In the genomic region with DNA sequence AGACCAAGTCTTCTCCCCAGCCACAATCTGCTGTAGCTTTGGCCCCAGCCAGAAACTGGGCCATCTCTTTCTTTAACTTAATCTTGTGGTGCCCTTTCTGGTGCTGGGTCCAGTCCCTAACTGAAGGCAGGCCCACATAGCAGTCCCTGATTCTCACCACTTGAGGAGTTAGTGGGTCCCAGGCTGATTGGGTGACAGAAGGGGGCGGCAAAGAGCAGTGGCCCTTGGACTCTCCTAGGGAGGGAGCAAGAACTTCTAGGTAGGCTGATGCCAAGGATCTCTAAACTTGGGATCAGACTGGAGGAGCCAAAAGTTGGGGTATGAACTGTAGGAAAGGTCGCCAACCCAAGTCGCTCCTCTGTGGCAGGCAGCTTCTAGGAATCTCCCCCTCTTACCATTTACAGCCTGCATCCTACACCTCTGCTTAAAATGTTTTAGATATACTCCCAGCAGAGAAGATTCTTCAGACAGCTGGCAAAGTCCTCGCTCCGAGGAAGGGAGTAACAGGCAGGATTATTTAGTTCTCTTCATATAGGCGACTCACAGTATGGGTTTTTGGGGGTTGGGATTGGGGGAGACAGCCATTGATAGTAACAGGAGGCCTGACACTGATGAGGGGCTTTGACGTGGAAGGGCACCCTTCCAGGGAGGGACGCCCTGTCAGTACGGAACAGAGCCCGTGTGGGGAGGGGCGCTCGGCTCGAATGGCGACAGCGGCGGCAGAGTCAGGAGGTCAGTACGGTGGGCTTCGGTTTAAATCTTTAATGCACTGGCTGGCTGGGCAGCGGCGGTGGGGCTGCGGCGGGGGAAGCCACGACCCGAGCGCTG, we compare ENCODE assay signal across 8 cellular contexts. TPM values are rescaled to one million over a fixed set of nuclear protein-coding genes. Genes with fewer than 3 reads are reported as not detected.
A peak's percentile ranks its signal among the peaks of the same experiment; 100 is the strongest.
DNase-seq lines count a peak whose midpoint lies in the region; ATAC-seq, FAIRE-seq and TF ChIP-seq lines count a peak whose summit lies in the region.

No MANE protein-coding gene starts in this region.

- POLR2A ChIA-PET in activated CD4-positive, alpha-beta memory T cell treated with anti-CD3 and anti-CD28 coated beads for 36 hours (lab: Charles Lee), result interaction anchor here (0.5 to 1.7 kb wide), 4 partner anchors 9 to 27 kb away, joined by 3 to 5 read pairs (median 3); a partner anchor contains a TSS
- POLR2A ChIA-PET in H1 (lab: Charles Lee; ENCODE audit: partially characterized antibody), result interaction anchor here (0.8 to 7.7 kb wide), 5 partner anchors 9 to 30 kb away, joined by 4 to 92 read pairs (median 8); a partner anchor contains a TSS

- H3K23ac ChIP-seq in H1 (ENCODE audit: insufficient read length), result no peak overlapping the region

- H4K8ac ChIP-seq in H1 (ENCODE audit: extremely low read depth, insufficient read depth, low read length), result no peak overlapping the region

- H3K4ac ChIP-seq in H1 (replicated peaks; ENCODE audit: insufficient read length, low read depth, low read length), result no peak overlapping the region

- peaks cover 3 to 4% of the 10 kb centered on the region in 2 experiments; a peak in 1 of 4 replicates for H3K9me3 ChIP-seq in H1 (ENCODE audit: insufficient read depth in 2 of 2, low read depth in 1 of 2, low read length in 1 of 2)

- no peak for TF ChIP-seq EP300 in H1 (IDR thresholded peaks at IDR 0.05; ENCODE audit: borderline replicate concordance in 1 of 2, low read depth in 2 of 2, low read length in 2 of 2)

- peaks cover 11% of the 10 kb centered on the region for H3K36me3 Mint-ChIP-seq in activated CD4-positive, alpha-beta memory T cell treated with anti-CD3 and anti-CD28 coated beads for 36 hours
- peaks cover 12% of the 10 kb centered on the region for H3K36me3 Mint-ChIP-seq in memory B cell

- intact Hi-C loops in activated CD4-positive, alpha-beta memory T cell treated with anti-CD3 and anti-CD28 coated beads for 36 hours (cut with micrococcal nuclease), result loop anchor here (1.0 to 5.0 kb wide), 6 partner anchors 18 to 448 kb away; a partner anchor contains a TSS

- peaks cover 0 to 2% of the 10 kb centered on the region in 2 experiments for H4K20me1 ChIP-seq in H1 (replicated peaks in 1 of 2; ENCODE audit: control insufficient read depth in 1 of 2, insufficient read depth in 2 of 2, low read length in 2 of 2)

- H3K18ac ChIP-seq in H1 (ENCODE audit: extremely low read depth, low read length), result no peak overlapping the region

- H2BK12ac ChIP-seq in H1 (ENCODE audit: low read depth, low read length), result no peak overlapping the region

- peak; percentile 79 for DNase-seq in GM10266 (ENCODE audit: extremely low spot score)
- DNase-seq in NCI-H526 treated with DMSO at 0.1 percent for 48 hours (lab: John Stamatoyannopoulos, UW), result peak; percentile 39
- peak; percentile 88 for DNase-seq in activated CD4-positive, alpha-beta memory T cell treated with anti-CD3 and anti-CD28 coated beads for 36 hours
- peak; percentile 85 to 94 for DNase-seq in H1 (ENCODE audit: low read depth in 1 of 2, low spot score in 2 of 2)
- DNase-seq in memory B cell (ENCODE audit: low spot score in 2 of 2), result peak; percentile 76 to 79
- DNase-seq in stimulated activated CD8-positive, alpha-beta memory T cell treated with anti-CD3 and anti-CD28 coated beads, Interleukin-12 subunit alpha, Interleukin-12 subunit beta, amount 100 ng/mL, for 1 hour (ENCODE audit: low read depth), result peak; percentile 56

- no peak overlapping the region for H2BK5ac ChIP-seq in H1 (ENCODE audit: low read depth, low read length)

- no peak overlapping the region for H4K91ac ChIP-seq in H1 (replicated peaks; ENCODE audit: insufficient read length, low read length)

- peaks cover 11% of the 10 kb centered on the region for H3K9me3 Mint-ChIP-seq in activated CD4-positive, alpha-beta memory T cell treated with anti-CD3 and anti-CD28 coated beads for 36 hours
- H3K9me3 Mint-ChIP-seq in memory B cell, result peaks cover 6% of the 10 kb centered on the region

- peaks cover 47% of the 10 kb centered on the region for H3K4me1 Mint-ChIP-seq in activated CD4-positive, alpha-beta memory T cell treated with anti-CD3 and anti-CD28 coated beads for 36 hours (ENCODE audit: low read depth)
- H3K4me1 Mint-ChIP-seq in memory B cell, result peaks cover 12% of the 10 kb centered on the region

- peak overlapping the region; percentile 76 for H3K27ac Mint-ChIP-seq in activated CD4-positive, alpha-beta memory T cell treated with anti-CD3 and anti-CD28 coated beads for 36 hours
- H3K27ac Mint-ChIP-seq in memory B cell, result peak overlapping the region; percentile 95

- H3K14ac ChIP-seq in H1 (ENCODE audit: insufficient read length), result no peak overlapping the region

- peaks cover 9% of the 10 kb centered on the region for H3K23me2 ChIP-seq in H1 (ENCODE audit: low read depth, low read length)

- TF ChIP-seq CTCF in GM10266 (IDR thresholded peaks at IDR 0.05; ENCODE audit: control insufficient read depth, insufficient read depth, low read depth, missing control alignments) (peak; percentile 85), H1 (IDR thresholded peaks at IDR 0.05; ENCODE audit: control extremely low read depth in 1 of 3, insufficient read depth in 1 of 3, low read depth in 1 of 3, low read length in 3 of 3) (peak; percentile 99 to 100 (median 100))

- H3K36me3 ChIP-seq in H1 (ENCODE audit: control insufficient read depth in 2 of 4, insufficient read depth in 4 of 4, low read length in 3 of 4), result peaks cover 0 to 5% (median 0%) of the 10 kb centered on the region in 4 experiments; a peak in 3 of 8 replicates

- H2AFZ ChIP-seq in H1 (ENCODE audit: low read length), result no peak overlapping the region

- no peaks in the 10 kb centered on the region for H3K79me1 ChIP-seq in H1 (ENCODE audit: low read depth, low read length)

- no peak overlapping the region for H2BK20ac ChIP-seq in H1 (ENCODE audit: low read length)

- no peak overlapping the region for H4K5ac ChIP-seq in H1 (ENCODE audit: insufficient read length, low read depth, low read length)

- no peak overlapping the region for H2AK5ac ChIP-seq in H1 (ENCODE audit: low read depth, low read length)

- H3K27me3 ChIP-seq in H1 (replicated peaks in 1 of 4; ENCODE audit: control insufficient read depth in 3 of 4, extremely low read depth in 1 of 4, insufficient read depth in 3 of 4, low read length in 3 of 4), result peaks cover 0 to 5% (median 0%) of the 10 kb centered on the region in 4 experiments; a peak in 2 of 7 replicates

- TF ChIP-seq RAD21 in H1 (IDR thresholded peaks at IDR 0.05 in 1 of 2, conservative IDR thresholded peaks at IDR 0.05 in 1 of 2; ENCODE audit: low read depth in 2 of 2, low read length in 2 of 2), result peak; percentile 52 to 72

- peak overlapping the region; percentile 78 for H3K4me3 Mint-ChIP-seq in activated CD4-positive, alpha-beta memory T cell treated with anti-CD3 and anti-CD28 coated beads for 36 hours
- H3K4me3 Mint-ChIP-seq in memory B cell, result peak overlapping the region; percentile 95

- H3K27ac ChIP-seq in H1 (ENCODE audit: low read depth, low read length), result no peak overlapping the region

- H3K79me2 ChIP-seq in H1 (ENCODE audit: control insufficient read depth in 1 of 2, insufficient read depth in 2 of 2, low read length in 2 of 2), result peaks cover 0 to 8% of the 10 kb centered on the region in 2 experiments; a peak in 1 of 4 replicates

- ATAC-seq in HG02610 (IDR thresholded peaks at IDR 0.05; ENCODE audit: unreplicated experiment), result peak; percentile 46
- peak; percentile 43 for ATAC-seq in memory B cell (ENCODE audit: low read depth)
- no peak for ATAC-seq in GM21423 (IDR thresholded peaks at IDR 0.05; ENCODE audit: unreplicated experiment)

- peak overlapping the region; percentile 85 to 98 for H3K4me2 ChIP-seq in H1 (ENCODE audit: insufficient read depth in 1 of 2, low read depth in 2 of 2, low read length in 2 of 2)

- no peaks in the 10 kb centered on the region for H3K27me3 Mint-ChIP-seq in activated CD4-positive, alpha-beta memory T cell treated with anti-CD3 and anti-CD28 coated beads for 36 hours
- no peaks in the 10 kb centered on the region for H3K27me3 Mint-ChIP-seq in memory B cell

- CTCF ChIA-PET in activated CD4-positive, alpha-beta memory T cell treated with anti-CD3 and anti-CD28 coated beads for 36 hours (lab: Charles Lee), result interaction anchor here (0.7 to 5.0 kb wide), 11 partner anchors 8 to 447 kb away, joined by 3 to 46 read pairs (median 7); a partner anchor contains a TSS
- CTCF ChIA-PET in H1 (lab: Charles Lee; ENCODE audit: partially characterized antibody), result interaction anchor here (0.6 to 15.2 kb wide), 19 partner anchors 8 to 722 kb away, joined by 3 to 277 read pairs (median 4); a partner anchor contains a TSS

- peak; percentile 66 for FAIRE-seq in H1 (lab: Jason Lieb, UNC)

- no peak overlapping the region; a peak in 1 of 7 replicates for H3K9ac ChIP-seq in H1 (replicated peaks in 1 of 4; ENCODE audit: extremely low read depth in 1 of 4, low read depth in 3 of 4, low read length in 3 of 4)

- H3K4me3 ChIP-seq in H1 (ENCODE audit: extremely low read depth in 1 of 4, insufficient read depth in 2 of 4, low read depth in 3 of 4, low read length in 4 of 4), result peak overlapping the region; percentile 59 to 81 (median 78)

- no peak overlapping the region for H2BK15ac ChIP-seq in H1 (ENCODE audit: low read length)

- H3K56ac ChIP-seq in H1 (replicated peaks; ENCODE audit: insufficient read length, low read depth, low read length), result no peak overlapping the region

- no peak for TF ChIP-seq POLR2A in H1 (IDR thresholded peaks at IDR 0.05; ENCODE audit: control extremely low read depth in 1 of 2, low read depth in 2 of 2, low read length in 2 of 2)

- H3K4me1 ChIP-seq in H1 (replicated peaks in 1 of 4; ENCODE audit: control insufficient read depth in 3 of 4, insufficient read depth in 4 of 4, low read length in 3 of 4), result peaks cover 0 to 4% (median 2%) of the 10 kb centered on the region in 4 experiments; a peak in 2 of 7 replicates

- no peak overlapping the region for H2BK120ac ChIP-seq in H1 (replicated peaks; ENCODE audit: low read depth, low read length)

- WGBS in H1 (ENCODE audit: extremely low coverage in 1 of 2, insufficient coverage in 1 of 2, insufficient read length in 1 of 2, insufficient replicate concordance in 2 of 2, low coverage in 1 of 2, low lambda C conversion rate in 2 of 2, missing lambda C conversion rate in 1 of 2), 2 experiments, result 4% methylated on average over 23 of the region's 25 CpGs; no CpG with 5 or more reads in 1 of the 2 experiments

RNA-seq across cellular contexts. Expression of a gene that starts 2.0 kb away (rescaled TPM):
- under 1 TPM in 1 of 2 experiments, not detected in 1; 0.80 TPM for total RNA-seq in activated CD4-positive, alpha-beta memory T cell treated with anti-CD3 and anti-CD28 coated beads for 36 hours
- total RNA-seq in H1 (2021; fragmentation: NEBNext Ultra II Directional; extraction: Animal tissue kit (Norgen Biotek cat#: 25700)), result not detected in 2 replicates
- 0.28 and 0.42 TPM in 2 replicates for polyA plus RNA-seq in H1 (2011; rRNA removed)
- polyA plus RNA-seq in H1 (2011; cell fraction: cytosol; rRNA removed), result 0.35 TPM
- 0.33 TPM for polyA plus RNA-seq in H1 (2011; cell fraction: nucleus; rRNA removed)
- 0.29 to 0.83 TPM (median 0.34 TPM) in 3 of 4 replicates, not detected in the other for polyA plus RNA-seq in H1 (2012, experiment 1 of 2)
- polyA plus RNA-seq in H1 (2012, experiment 2 of 2), result 0.37 TPM
- 0.20 TPM for polyA plus RNA-seq in H1 (2013, experiment 1 of 2)
- polyA plus RNA-seq in H1 (2013, experiment 2 of 2), result 0.31 TPM
- polyA minus RNA-seq in H1 (2011; rRNA and poly(A)+ RNA removed), result not detected in 2 replicates
- not detected for polyA minus RNA-seq in H1 (2011; cell fraction: cytosol; rRNA and poly(A)+ RNA removed)
- polyA minus RNA-seq in H1 (2011; cell fraction: nucleus; rRNA and poly(A)+ RNA removed), result not detected

RNA-seq across cellular contexts. Expression of a gene that starts 12.5 kb away (rescaled TPM):
- 10 to 100 TPM; 19.3 to 22.1 TPM for total RNA-seq in activated CD4-positive, alpha-beta memory T cell treated with anti-CD3 and anti-CD28 coated beads for 36 hours
- 5.1 and 5.5 TPM in 2 replicates for total RNA-seq in H1 (2021; fragmentation: NEBNext Ultra II Directional; extraction: Animal tissue kit (Norgen Biotek cat#: 25700))
- 9.1 and 10.5 TPM in 2 replicates for polyA plus RNA-seq in H1 (2011; rRNA removed)
- 8.9 TPM for polyA plus RNA-seq in H1 (2011; cell fraction: cytosol; rRNA removed)
- 43.0 TPM for polyA plus RNA-seq in H1 (2011; cell fraction: nucleus; rRNA removed)
- polyA plus RNA-seq in H1 (2012, experiment 1 of 2), result 6.4 to 10.1 TPM (median 8.2 TPM) in 4 replicates
- polyA plus RNA-seq in H1 (2012, experiment 2 of 2), result 2.6 TPM
- 3.8 TPM for polyA plus RNA-seq in H1 (2013, experiment 1 of 2)
- polyA plus RNA-seq in H1 (2013, experiment 2 of 2), result 3.9 TPM
- 2.6 and 3.1 TPM in 2 replicates for polyA minus RNA-seq in H1 (2011; rRNA and poly(A)+ RNA removed)
- 3.6 TPM for polyA minus RNA-seq in H1 (2011; cell fraction: cytosol; rRNA and poly(A)+ RNA removed)
- 12.8 TPM for polyA minus RNA-seq in H1 (2011; cell fraction: nucleus; rRNA and poly(A)+ RNA removed)

RNA-seq across cellular contexts. Expression of a gene that starts 18.0 kb away (rescaled TPM):
- total RNA-seq in activated CD4-positive, alpha-beta memory T cell treated with anti-CD3 and anti-CD28 coated beads for 36 hours, result 10 to 100 TPM; 56.0 to 59.2 TPM
- 21.1 and 21.9 TPM in 2 replicates for total RNA-seq in H1 (2021; fragmentation: NEBNext Ultra II Directional; extraction: Animal tissue kit (Norgen Biotek cat#: 25700))
- 50.4 and 50.6 TPM in 2 replicates for polyA plus RNA-seq in H1 (2011; rRNA removed)
- polyA plus RNA-seq in H1 (2011; cell fraction: cytosol; rRNA removed), result 36.6 TPM
- 207 TPM for polyA plus RNA-seq in H1 (2011; cell fraction: nucleus; rRNA removed)
- polyA plus RNA-seq in H1 (2012, experiment 1 of 2), result 24.2 to 37.4 TPM (median 30.3 TPM) in 4 replicates
- polyA plus RNA-seq in H1 (2012, experiment 2 of 2), result 24.6 TPM
- polyA plus RNA-seq in H1 (2013, experiment 1 of 2), result 19.9 TPM
- polyA plus RNA-seq in H1 (2013, experiment 2 of 2), result 19.2 TPM
- 25.3 and 28.2 TPM in 2 replicates for polyA minus RNA-seq in H1 (2011; rRNA and poly(A)+ RNA removed)
- polyA minus RNA-seq in H1 (2011; cell fraction: cytosol; rRNA and poly(A)+ RNA removed), result 8.4 TPM
- 73.8 TPM for polyA minus RNA-seq in H1 (2011; cell fraction: nucleus; rRNA and poly(A)+ RNA removed)

RNA-seq across cellular contexts. Expression of a gene that starts 26.6 kb away (rescaled TPM):
- not detected for total RNA-seq in activated CD4-positive, alpha-beta memory T cell treated with anti-CD3 and anti-CD28 coated beads for 36 hours
- total RNA-seq in H1 (2021; fragmentation: NEBNext Ultra II Directional; extraction: Animal tissue kit (Norgen Biotek cat#: 25700)), result not detected in 2 replicates
- polyA plus RNA-seq in H1 (2011; rRNA removed), result not detected in 2 replicates
- polyA plus RNA-seq in H1 (2011; cell fraction: cytosol; rRNA removed), result not detected
- not detected for polyA plus RNA-seq in H1 (2011; cell fraction: nucleus; rRNA removed)
- not detected in 4 replicates for polyA plus RNA-seq in H1 (2012, experiment 1 of 2)
- polyA plus RNA-seq in H1 (2012, experiment 2 of 2), result not detected
- polyA plus RNA-seq in H1 (2013, experiment 1 of 2), result not detected
- not detected for polyA plus RNA-seq in H1 (2013, experiment 2 of 2)
- not detected in 2 replicates for polyA minus RNA-seq in H1 (2011; rRNA and poly(A)+ RNA removed)
- polyA minus RNA-seq in H1 (2011; cell fraction: cytosol; rRNA and poly(A)+ RNA removed), result not detected
- not detected for polyA minus RNA-seq in H1 (2011; cell fraction: nucleus; rRNA and poly(A)+ RNA removed)

RNA-seq across cellular contexts. Expression of a gene that starts 26.9 kb away (rescaled TPM):
- total RNA-seq in activated CD4-positive, alpha-beta memory T cell treated with anti-CD3 and anti-CD28 coated beads for 36 hours, result 10 to 100 TPM; 65.9 to 67.6 TPM
- 84.2 and 86.8 TPM in 2 replicates for total RNA-seq in H1 (2021; fragmentation: NEBNext Ultra II Directional; extraction: Animal tissue kit (Norgen Biotek cat#: 25700))
- 134 and 169 TPM in 2 replicates for polyA plus RNA-seq in H1 (2011; rRNA removed)
- 106 TPM for polyA plus RNA-seq in H1 (2011; cell fraction: cytosol; rRNA removed)
- 96.3 TPM for polyA plus RNA-seq in H1 (2011; cell fraction: nucleus; rRNA removed)
- polyA plus RNA-seq in H1 (2012, experiment 1 of 2), result 93.0 to 157 TPM (median 138 TPM) in 4 replicates
- polyA plus RNA-seq in H1 (2012, experiment 2 of 2), result 125 TPM
- polyA plus RNA-seq in H1 (2013, experiment 1 of 2), result 118 TPM
- 156 TPM for polyA plus RNA-seq in H1 (2013, experiment 2 of 2)
- 76.9 and 81.2 TPM in 2 replicates for polyA minus RNA-seq in H1 (2011; rRNA and poly(A)+ RNA removed)
- 57.5 TPM for polyA minus RNA-seq in H1 (2011; cell fraction: cytosol; rRNA and poly(A)+ RNA removed)
- polyA minus RNA-seq in H1 (2011; cell fraction: nucleus; rRNA and poly(A)+ RNA removed), result 59.4 TPM

Comparison
In these comparisons a context has a peak if more than half of its experiments do, and no peak if none do; other contexts are left out.
1. DNase-seq: peak in every context shown above with its lines; median percentile 90 in H1; 88 in activated CD4-positive, alpha-beta memory T cell treated with anti-CD3 and anti-CD28 coated beads for 36 hours; 79 in GM10266; 78 in memory B cell; 56 in stimulated activated CD8-positive, alpha-beta memory T cell treated with anti-CD3 and anti-CD28 coated beads, Interleukin-12 subunit alpha, Interleukin-12 subunit beta, amount 100 ng/mL, for 1 hour; 39 in NCI-H526 treated with DMSO at 0.1 percent for 48 hours.